In the genomic region with DNA sequence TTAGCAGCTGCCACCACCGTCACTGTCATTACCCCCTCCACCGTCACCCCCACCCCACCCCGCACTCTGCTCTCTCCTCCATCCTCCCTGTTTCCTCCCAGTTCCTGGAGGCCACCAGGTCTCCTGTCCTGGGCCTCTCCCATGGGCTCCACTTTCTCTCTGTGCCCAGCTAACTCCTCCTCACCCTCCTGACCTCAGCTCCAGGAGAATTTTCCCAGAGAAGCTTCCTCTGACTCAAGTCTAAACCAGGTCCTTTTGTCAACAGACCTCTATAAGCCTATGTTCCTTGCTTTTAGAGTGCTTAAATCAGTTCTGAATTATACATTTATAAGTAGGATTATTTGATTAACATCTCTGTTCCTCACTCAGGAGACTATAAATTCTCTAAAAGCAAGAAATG, we compare ENCODE assay signal across 22 cellular contexts.
"Had no signal": no experiment of that assay in that cellular context is flagged by ENCODE, and none has a peak within 500 bp of the region (broad histone marks: within the 10 kb centered on the region; RNA-seq: fewer than 3 reads in every experiment).

No MANE protein-coding gene starts in this region.

- H3K9me3 ChIP-seq: Peyer's patch had no signal

- H3K27ac ChIP-seq: cardiac muscle cell, Peyer's patch, VCaP had no signal

- H3K4me1 ChIP-seq: Peyer's patch had no signal

- H3K4me3 ChIP-seq: cardiac muscle cell, Peyer's patch had no signal

- DNase-seq: activated CD4-positive, alpha-beta memory T cell treated with anti-CD3 and anti-CD28 coated beads for 36 hours; activated CD4-positive, alpha-beta T cell treated with anti-CD3 and anti-CD28 coated beads, Interleukin-2, amount 10 ng/mL, durations not matched to agents 7 days and 5 days; activated CD4-positive, CD25-positive, alpha-beta regulatory T cell; activated CD8-positive, alpha-beta memory T cell treated with anti-CD3 and anti-CD28 coated beads for 24 hours; activated effector memory CD4-positive, alpha-beta T cell treated with anti-CD3 and anti-CD28 coated beads, Interleukin-2, amount 50 U/mL, for 16 hours; activated naive CD4-positive, alpha-beta T cell treated with Interleukin-2 at 50 U/mL for 16 hours; activated naive CD8-positive, alpha-beta T cell treated with anti-CD3 and anti-CD28 coated beads, Interleukin-2, amount 50 U/mL, for 24 hours; activated T-cell treated with anti-CD3 and anti-CD28 coated beads, Interleukin-2, amount 50 U/mL, for 4 hours; amygdala; MM.1S; NCI-H1105; NCI-H1436; NCI-H187; NCI-H2081; NCI-H446; Peyer's patch; SHP77 treated with DMSO at 0.1 percent for 48 hours; T-cell had no signal

- H3K27me3 ChIP-seq: cardiac muscle cell, Peyer's patch had no signal

- H3K36me3 ChIP-seq: cardiac muscle cell, Peyer's patch had no signal

- FAIRE-seq: astrocyte had no signal

- ATAC-seq: activated naive CD4-positive, alpha-beta T cell treated with anti-CD3 and anti-CD28 coated beads, Interleukin-2, amount 50 U/mL, for 72 hours; activated naive CD8-positive, alpha-beta T cell treated with anti-CD3 and anti-CD28 coated beads, Interleukin-2, amount 50 U/mL, for 24 hours; activated T-cell treated with anti-CD3 and anti-CD28 coated beads, Interleukin-2, amount 50 U/mL, for 4 hours; T-cell had no signal
